1 cellular context compared by ENCODE assay signal in the genomic region with DNA sequence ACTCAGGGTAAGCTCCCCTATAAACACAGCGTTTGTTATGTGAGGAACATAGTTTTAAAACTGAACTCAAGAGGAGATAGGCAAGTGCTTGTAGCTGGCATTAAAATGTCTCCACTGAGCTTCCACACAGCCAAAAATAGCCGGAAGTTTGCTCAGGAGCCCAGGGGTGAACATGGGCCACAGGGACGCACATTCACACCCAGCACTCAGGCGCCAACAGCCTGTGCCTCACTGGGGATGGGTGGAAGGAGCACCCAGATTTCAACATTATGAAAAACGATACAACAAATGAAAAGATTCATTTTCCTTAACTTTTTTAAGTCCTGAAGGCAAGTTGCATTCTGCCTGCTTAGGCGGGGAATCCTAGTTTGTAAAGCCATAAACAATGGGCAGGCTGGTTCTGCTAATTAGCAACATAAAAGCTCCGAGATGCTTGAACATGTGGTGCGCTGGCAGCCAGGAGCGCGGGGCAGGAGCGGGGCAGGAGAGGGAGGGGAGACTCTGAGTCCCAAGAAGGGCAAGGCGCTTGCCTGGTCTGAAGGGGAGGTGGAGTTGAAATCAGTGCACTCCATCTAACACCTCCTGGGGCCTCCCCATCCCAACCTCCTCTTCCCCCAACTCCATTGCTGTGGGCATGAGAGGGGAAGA.
A peak's percentile ranks its signal among the peaks of the same experiment; 100 is the strongest.
TF ChIP-seq lines count a peak whose summit lies in the region.

No MANE protein-coding gene starts in this region.

TF ChIP-seq in H1, 55 proteins besides CTCF, POLR2A, EP300 and RAD21:
- TF ChIP-seq, protein P1, sequence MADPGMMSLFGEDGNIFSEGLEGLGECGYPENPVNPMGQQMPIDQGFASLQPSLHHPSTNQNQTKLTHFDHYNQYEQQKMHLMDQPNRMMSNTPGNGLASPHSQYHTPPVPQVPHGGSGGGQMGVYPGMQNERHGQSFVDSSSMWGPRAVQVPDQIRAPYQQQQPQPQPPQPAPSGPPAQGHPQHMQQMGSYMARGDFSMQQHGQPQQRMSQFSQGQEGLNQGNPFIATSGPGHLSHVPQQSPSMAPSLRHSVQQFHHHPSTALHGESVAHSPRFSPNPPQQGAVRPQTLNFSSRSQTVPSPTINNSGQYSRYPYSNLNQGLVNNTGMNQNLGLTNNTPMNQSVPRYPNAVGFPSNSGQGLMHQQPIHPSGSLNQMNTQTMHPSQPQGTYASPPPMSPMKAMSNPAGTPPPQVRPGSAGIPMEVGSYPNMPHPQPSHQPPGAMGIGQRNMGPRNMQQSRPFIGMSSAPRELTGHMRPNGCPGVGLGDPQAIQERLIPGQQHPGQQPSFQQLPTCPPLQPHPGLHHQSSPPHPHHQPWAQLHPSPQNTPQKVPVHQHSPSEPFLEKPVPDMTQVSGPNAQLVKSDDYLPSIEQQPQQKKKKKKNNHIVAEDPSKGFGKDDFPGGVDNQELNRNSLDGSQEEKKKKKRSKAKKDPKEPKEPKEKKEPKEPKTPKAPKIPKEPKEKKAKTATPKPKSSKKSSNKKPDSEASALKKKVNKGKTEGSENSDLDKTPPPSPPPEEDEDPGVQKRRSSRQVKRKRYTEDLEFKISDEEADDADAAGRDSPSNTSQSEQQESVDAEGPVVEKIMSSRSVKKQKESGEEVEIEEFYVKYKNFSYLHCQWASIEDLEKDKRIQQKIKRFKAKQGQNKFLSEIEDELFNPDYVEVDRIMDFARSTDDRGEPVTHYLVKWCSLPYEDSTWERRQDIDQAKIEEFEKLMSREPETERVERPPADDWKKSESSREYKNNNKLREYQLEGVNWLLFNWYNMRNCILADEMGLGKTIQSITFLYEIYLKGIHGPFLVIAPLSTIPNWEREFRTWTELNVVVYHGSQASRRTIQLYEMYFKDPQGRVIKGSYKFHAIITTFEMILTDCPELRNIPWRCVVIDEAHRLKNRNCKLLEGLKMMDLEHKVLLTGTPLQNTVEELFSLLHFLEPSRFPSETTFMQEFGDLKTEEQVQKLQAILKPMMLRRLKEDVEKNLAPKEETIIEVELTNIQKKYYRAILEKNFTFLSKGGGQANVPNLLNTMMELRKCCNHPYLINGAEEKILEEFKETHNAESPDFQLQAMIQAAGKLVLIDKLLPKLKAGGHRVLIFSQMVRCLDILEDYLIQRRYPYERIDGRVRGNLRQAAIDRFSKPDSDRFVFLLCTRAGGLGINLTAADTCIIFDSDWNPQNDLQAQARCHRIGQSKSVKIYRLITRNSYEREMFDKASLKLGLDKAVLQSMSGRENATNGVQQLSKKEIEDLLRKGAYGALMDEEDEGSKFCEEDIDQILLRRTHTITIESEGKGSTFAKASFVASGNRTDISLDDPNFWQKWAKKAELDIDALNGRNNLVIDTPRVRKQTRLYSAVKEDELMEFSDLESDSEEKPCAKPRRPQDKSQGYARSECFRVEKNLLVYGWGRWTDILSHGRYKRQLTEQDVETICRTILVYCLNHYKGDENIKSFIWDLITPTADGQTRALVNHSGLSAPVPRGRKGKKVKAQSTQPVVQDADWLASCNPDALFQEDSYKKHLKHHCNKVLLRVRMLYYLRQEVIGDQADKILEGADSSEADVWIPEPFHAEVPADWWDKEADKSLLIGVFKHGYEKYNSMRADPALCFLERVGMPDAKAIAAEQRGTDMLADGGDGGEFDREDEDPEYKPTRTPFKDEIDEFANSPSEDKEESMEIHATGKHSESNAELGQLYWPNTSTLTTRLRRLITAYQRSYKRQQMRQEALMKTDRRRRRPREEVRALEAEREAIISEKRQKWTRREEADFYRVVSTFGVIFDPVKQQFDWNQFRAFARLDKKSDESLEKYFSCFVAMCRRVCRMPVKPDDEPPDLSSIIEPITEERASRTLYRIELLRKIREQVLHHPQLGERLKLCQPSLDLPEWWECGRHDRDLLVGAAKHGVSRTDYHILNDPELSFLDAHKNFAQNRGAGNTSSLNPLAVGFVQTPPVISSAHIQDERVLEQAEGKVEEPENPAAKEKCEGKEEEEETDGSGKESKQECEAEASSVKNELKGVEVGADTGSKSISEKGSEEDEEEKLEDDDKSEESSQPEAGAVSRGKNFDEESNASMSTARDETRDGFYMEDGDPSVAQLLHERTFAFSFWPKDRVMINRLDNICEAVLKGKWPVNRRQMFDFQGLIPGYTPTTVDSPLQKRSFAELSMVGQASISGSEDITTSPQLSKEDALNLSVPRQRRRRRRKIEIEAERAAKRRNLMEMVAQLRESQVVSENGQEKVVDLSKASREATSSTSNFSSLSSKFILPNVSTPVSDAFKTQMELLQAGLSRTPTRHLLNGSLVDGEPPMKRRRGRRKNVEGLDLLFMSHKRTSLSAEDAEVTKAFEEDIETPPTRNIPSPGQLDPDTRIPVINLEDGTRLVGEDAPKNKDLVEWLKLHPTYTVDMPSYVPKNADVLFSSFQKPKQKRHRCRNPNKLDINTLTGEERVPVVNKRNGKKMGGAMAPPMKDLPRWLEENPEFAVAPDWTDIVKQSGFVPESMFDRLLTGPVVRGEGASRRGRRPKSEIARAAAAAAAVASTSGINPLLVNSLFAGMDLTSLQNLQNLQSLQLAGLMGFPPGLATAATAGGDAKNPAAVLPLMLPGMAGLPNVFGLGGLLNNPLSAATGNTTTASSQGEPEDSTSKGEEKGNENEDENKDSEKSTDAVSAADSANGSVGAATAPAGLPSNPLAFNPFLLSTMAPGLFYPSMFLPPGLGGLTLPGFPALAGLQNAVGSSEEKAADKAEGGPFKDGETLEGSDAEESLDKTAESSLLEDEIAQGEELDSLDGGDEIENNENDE (IDR thresholded peaks at IDR 0.05; ENCODE audit: insufficient replicate concordance, low read length): peak; percentile 73
- TF ChIP-seq CTBP2 (IDR thresholded peaks at IDR 0.05; ENCODE audit: borderline replicate concordance, insufficient read depth, insufficient read length, low read length) (peak; percentile 31), KDM4A (IDR thresholded peaks at IDR 0.05; ENCODE audit: low read depth, low read length, severe bottlenecking) (no peak), ASH2L (IDR thresholded peaks at IDR 0.05; ENCODE audit: low read length) (peak; percentile 92), TEAD4 (IDR thresholded peaks at IDR 0.05; ENCODE audit: low read depth, low read length) (no peak), ZNF274 (IDR thresholded peaks at IDR 0.05; ENCODE audit: borderline replicate concordance, extremely low read depth, low read length) (no peak), RBBP5 (IDR thresholded peaks at IDR 0.05; ENCODE audit: borderline replicate concordance, low read depth, low read length) (peak; percentile 77), EZH2 (IDR thresholded peaks at IDR 0.05; ENCODE audit: low read depth, low read length, severe bottlenecking) (no peak), YY1 (IDR thresholded peaks at IDR 0.05; ENCODE audit: low read depth, low read length) (no peak), CBX8 (IDR thresholded peaks at IDR 0.05; ENCODE audit: borderline replicate concordance, low read depth, low read length) (no peak), CEBPB (IDR thresholded peaks at IDR 0.05; ENCODE audit: low read depth, low read length) (no peak), SP1 (IDR thresholded peaks at IDR 0.05; ENCODE audit: low read depth, low read length) (no peak; the same call in 1 of the 2 replicates)
- TF ChIP-seq, protein P2, sequence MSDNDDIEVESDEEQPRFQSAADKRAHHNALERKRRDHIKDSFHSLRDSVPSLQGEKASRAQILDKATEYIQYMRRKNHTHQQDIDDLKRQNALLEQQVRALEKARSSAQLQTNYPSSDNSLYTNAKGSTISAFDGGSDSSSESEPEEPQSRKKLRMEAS (IDR thresholded peaks at IDR 0.05): peak; percentile 91
- TF ChIP-seq, protein P3, sequence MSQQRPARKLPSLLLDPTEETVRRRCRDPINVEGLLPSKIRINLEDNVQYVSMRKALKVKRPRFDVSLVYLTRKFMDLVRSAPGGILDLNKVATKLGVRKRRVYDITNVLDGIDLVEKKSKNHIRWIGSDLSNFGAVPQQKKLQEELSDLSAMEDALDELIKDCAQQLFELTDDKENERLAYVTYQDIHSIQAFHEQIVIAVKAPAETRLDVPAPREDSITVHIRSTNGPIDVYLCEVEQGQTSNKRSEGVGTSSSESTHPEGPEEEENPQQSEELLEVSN (IDR thresholded peaks at IDR 0.05): peak; percentile 78
TF ChIP-seq in H1: peak in this region for 6.
